ENCODE assay signal across 11 cellular contexts in genomic region chr6:31183287-31183686, GRCh38. TPM values are rescaled to one million over a fixed set of nuclear protein-coding genes. Genes with fewer than 3 reads are reported as not detected.
"Had no signal": no experiment of that assay in that cellular context is flagged by ENCODE, and none has a peak within 500 bp of the region (broad histone marks: within the 10 kb centered on the region; RNA-seq: fewer than 3 reads in every experiment).

No MANE protein-coding gene starts in this region.

RNA-seq across cellular contexts. Expression of gene POU5F1, which starts 12.8 kb away (rescaled TPM):
- total RNA-seq: activated CD4-positive, alpha-beta memory T cell treated with anti-CD3 and anti-CD28 coated beads, Interleukin-2, amount 10 ng/mL, durations not matched to agents 7 days and 5 days; activated CD8-positive, alpha-beta memory T cell treated with anti-CD3 and anti-CD28 coated beads, Interleukin-2, amount 10 ng/mL, durations not matched to agents 7 days and 5 days; activated CD8-positive, alpha-beta T cell treated with anti-CD3 and anti-CD28 coated beads, Interleukin-2, amount 10 ng/mL, durations not matched to agents 7 days and 5 days; activated T-helper 2 cell treated with anti-CD3 and anti-CD28 coated beads, Interferon-gamma antibody, Interleukin-2, Interleukin-4, amounts not matched to agents 10 μg/mL and 5 μg/mL and 100 μg/mL, durations not matched to agents 14 hours and 24 hours and 36 hours; ascending aorta had no signal
- polyA plus RNA-seq: cardiac muscle cell had no signal

RNA-seq across cellular contexts. Expression of gene PSORS1C2, which starts 44.4 kb away (rescaled TPM):
- total RNA-seq: activated CD4-positive, alpha-beta memory T cell treated with anti-CD3 and anti-CD28 coated beads, Interleukin-2, amount 10 ng/mL, durations not matched to agents 7 days and 5 days; activated CD4-positive, alpha-beta T cell treated with anti-CD3 and anti-CD28 coated beads for 36 hours; activated CD4-positive, alpha-beta T cell treated with anti-CD3 and anti-CD28 coated beads, Interleukin-2, amount 10 ng/mL, durations not matched to agents 7 days and 5 days; activated CD8-positive, alpha-beta memory T cell treated with anti-CD3 and anti-CD28 coated beads, Interleukin-2, amount 10 ng/mL, durations not matched to agents 7 days and 5 days; activated CD8-positive, alpha-beta T cell treated with anti-CD3 and anti-CD28 coated beads, Interleukin-2, amount 10 ng/mL, durations not matched to agents 7 days and 5 days; activated naive CD8-positive, alpha-beta T cell treated with anti-CD3 and anti-CD28 coated beads, Interleukin-2, amount 10 ng/mL, durations not matched to agents 7 days and 5 days; activated T-helper 2 cell treated with anti-CD3 and anti-CD28 coated beads, Interferon-gamma antibody, Interleukin-2, Interleukin-4, amounts not matched to agents 10 μg/mL and 5 μg/mL and 100 μg/mL, durations not matched to agents 14 hours and 24 hours and 36 hours; bronchial epithelial cell; cardiac muscle cell; chondrocyte had no signal
- polyA plus RNA-seq: cardiac muscle cell had no signal
